In genomic region chr5:61624553-61624952, GRCh38 we compare ENCODE assay signal across 16 cellular contexts.
DNase-seq lines count a peak whose midpoint lies in the region; TF ChIP-seq lines count a peak whose summit lies in the region.
"Had no signal": no experiment of that assay in that cellular context is flagged by ENCODE, and none has a peak within 500 bp of the region (broad histone marks: within the 10 kb centered on the region; RNA-seq: fewer than 3 reads in every experiment).

No MANE protein-coding gene starts in this region.

- peaks cover 15% of the 10 kb centered on the region for H3K27me3 Mint-ChIP-seq in activated naive CD8-positive, alpha-beta T cell
- H3K27me3 Mint-ChIP-seq in activated naive CD8-positive, alpha-beta T cell treated with anti-CD3 and anti-CD28 coated beads for 36 hours = peaks cover 48% of the 10 kb centered on the region
- peaks cover 21% of the 10 kb centered on the region for H3K27me3 Mint-ChIP-seq in nephron progenitor cell (ENCODE audit: low read depth, poor library complexity)

- H3K36me3 ChIP-seq in fibroblast of lung (ENCODE audit: control insufficient read depth, insufficient read depth, low read length) (no peaks in the 10 kb centered on the region), tibial nerve (no peaks in the 10 kb centered on the region)
- H3K36me3 ChIP-seq: pancreas had no signal

- TF ChIP-seq CTCF in fibroblast of lung (conservative IDR thresholded peaks at IDR 0.05 in 1 of 2, IDR thresholded peaks at IDR 0.05 in 1 of 2; ENCODE audit: low read depth in 1 of 2, low read length in 2 of 2) (no peak), nephron progenitor cell (IDR thresholded peaks at IDR 0.05) (no peak), tibial nerve (IDR thresholded peaks at IDR 0.05) (no peak)

- H3K27ac ChIP-seq in fibroblast of lung (ENCODE audit: insufficient read depth, low read length) = no peak overlapping the region
- peak overlapping the region; percentile 74 to 91 (median 87) for H3K27ac ChIP-seq in tibial nerve
- H3K27ac ChIP-seq: C4-2B, KMS-11 had no signal

- H4K20me1 ChIP-seq in fibroblast of lung (ENCODE audit: control insufficient read depth, extremely low read depth, insufficient read depth, low read length) = no peaks in the 10 kb centered on the region

- H3K4me1 ChIP-seq in fibroblast of lung (ENCODE audit: control insufficient read depth, extremely low read depth, insufficient read depth, low read length) (no peaks in the 10 kb centered on the region), tibial nerve (peaks cover 0 to 68% (median 37%) of the 10 kb centered on the region in 4 donors)

- H3K4me1 Mint-ChIP-seq in activated naive CD8-positive, alpha-beta T cell (ENCODE audit: low read depth) = peaks cover 11% of the 10 kb centered on the region
- H3K4me1 Mint-ChIP-seq in activated naive CD8-positive, alpha-beta T cell treated with anti-CD3 and anti-CD28 coated beads for 36 hours = peaks cover 8% of the 10 kb centered on the region
- peaks cover 11% of the 10 kb centered on the region for H3K4me1 Mint-ChIP-seq in nephron progenitor cell

- WGBS in tibial nerve, 2 donors = 58 to 67% methylated on average over 1 of the region's 1 CpG

- no peaks in the 10 kb centered on the region for H3K9me3 ChIP-seq in fibroblast of lung (ENCODE audit: control insufficient read depth, insufficient read depth, low read depth, low read length)
- H3K9me3 ChIP-seq in tibial nerve = no peaks in the 10 kb centered on the region
- H3K9me3 ChIP-seq: pancreas had no signal

- H3K27ac Mint-ChIP-seq in activated naive CD8-positive, alpha-beta T cell = no peak overlapping the region
- no peak overlapping the region for H3K27ac Mint-ChIP-seq in activated naive CD8-positive, alpha-beta T cell treated with anti-CD3 and anti-CD28 coated beads for 36 hours
- H3K27ac Mint-ChIP-seq in nephron progenitor cell = no peak overlapping the region
- H3K27ac Mint-ChIP-seq: T-helper 2 cell treated with Interferon-gamma antibody and Interleukin-4, amounts not matched to agents 5 μg/mL and 100 μg/mL, for 36 hours had no signal

- TF ChIP-seq POLR2A in tibial nerve (IDR thresholded peaks at IDR 0.05) = no peak

- no peak overlapping the region for H2AFZ ChIP-seq in fibroblast of lung (ENCODE audit: low read length)

- peak overlapping the region; percentile 23 for H3K4me2 ChIP-seq in fibroblast of lung (ENCODE audit: extremely low read depth, insufficient read depth, low read length)
- H3K4me2 ChIP-seq: KMS-11 had no signal

- H3K27me3 ChIP-seq in fibroblast of lung (ENCODE audit: control insufficient read depth, insufficient read depth, low read length) = no peaks in the 10 kb centered on the region
- no peaks in the 10 kb centered on the region for H3K27me3 ChIP-seq in tibial nerve
- H3K27me3 ChIP-seq: pancreas had no signal

- no peaks in the 10 kb centered on the region for H3K9me3 Mint-ChIP-seq in activated naive CD8-positive, alpha-beta T cell (ENCODE audit: low read depth)
- H3K9me3 Mint-ChIP-seq in activated naive CD8-positive, alpha-beta T cell treated with anti-CD3 and anti-CD28 coated beads for 36 hours = peaks cover 3% of the 10 kb centered on the region
- peaks cover 7% of the 10 kb centered on the region for H3K9me3 Mint-ChIP-seq in nephron progenitor cell
- H3K9me3 Mint-ChIP-seq: T-helper 2 cell treated with Interferon-gamma antibody and Interleukin-4, amounts not matched to agents 5 μg/mL and 100 μg/mL, for 36 hours had no signal

- no peak overlapping the region for H3K4me3 ChIP-seq in fibroblast of lung (replicated peaks in 1 of 4; ENCODE audit: control extremely low read depth in 1 of 4, insufficient read depth in 1 of 4, low read depth in 3 of 4, low read length in 4 of 4)
- H3K4me3 ChIP-seq in tibial nerve = no peak overlapping the region

- no peaks in the 10 kb centered on the region for H3K79me2 ChIP-seq in fibroblast of lung (ENCODE audit: control insufficient read depth, insufficient read depth, low read length)

- peak overlapping the region; percentile 65 for H3K4me3 Mint-ChIP-seq in activated naive CD8-positive, alpha-beta T cell
- H3K4me3 Mint-ChIP-seq in activated naive CD8-positive, alpha-beta T cell treated with anti-CD3 and anti-CD28 coated beads for 36 hours = no peak overlapping the region
- H3K4me3 Mint-ChIP-seq in nephron progenitor cell = peak overlapping the region; percentile 76
- H3K4me3 Mint-ChIP-seq: T-helper 2 cell treated with Interferon-gamma antibody and Interleukin-4, amounts not matched to agents 5 μg/mL and 100 μg/mL, for 36 hours had no signal

- H3K36me3 Mint-ChIP-seq in activated naive CD8-positive, alpha-beta T cell = no peaks in the 10 kb centered on the region
- H3K36me3 Mint-ChIP-seq in activated naive CD8-positive, alpha-beta T cell treated with anti-CD3 and anti-CD28 coated beads for 36 hours = no peaks in the 10 kb centered on the region
- no peaks in the 10 kb centered on the region for H3K36me3 Mint-ChIP-seq in nephron progenitor cell (ENCODE audit: low read depth)

- H3K9ac ChIP-seq in fibroblast of lung (ENCODE audit: insufficient read depth, low read length) = no peak overlapping the region
- H3K9ac ChIP-seq: KMS-11 had no signal

- DNase-seq in activated naive CD8-positive, alpha-beta T cell treated with anti-CD3 and anti-CD28 coated beads for 36 hours = no peak
- DNase-seq in fibroblast of lung (ENCODE audit: low read depth in 2 of 2) (no peak), nephron progenitor cell (no peak), tibial nerve (ENCODE audit: low spot score in 2 of 2) (no peak), NOMO-1 treated with dmso at 0.1 percent for 144 hours (lab: John Stamatoyannopoulos, UW; ENCODE audit: unreplicated experiment) (no peak), T-helper 2 cell (no peak), NCI-H1417 treated with DMSO at 0.1 percent for 48 hours (lab: John Stamatoyannopoulos, UW) (no peak)
- DNase-seq: 8988T; kidney glomerular epithelial cell; NCI-H526 treated with DMSO at 0.1 percent for 48 hours; pancreas; stimulated activated CD4-positive, alpha-beta T cell treated with anti-CD3 and anti-CD28 coated beads, Interleukin-4, amount 100 ng/mL, for 1 hour had no signal

- no peak for TF ChIP-seq EP300 in tibial nerve (IDR thresholded peaks at IDR 0.05)
